ENCODE assay signal across 22 cellular contexts in genomic region chr3:188229177-188229576, GRCh38.
DNase-seq lines count a peak whose midpoint lies in the region; ATAC-seq and TF ChIP-seq lines count a peak whose summit lies in the region.
"Had no signal": no experiment of that assay in that cellular context is flagged by ENCODE, and none has a peak within 500 bp of the region (broad histone marks: within the 10 kb centered on the region; RNA-seq: fewer than 3 reads in every experiment).

No MANE protein-coding gene starts in this region.

- no peak for TF ChIP-seq POLR2A in esophagus squamous epithelium (IDR thresholded peaks at IDR 0.05)

- H3K27me3 ChIP-seq in right atrium auricular region (no peaks in the 10 kb centered on the region), esophagus squamous epithelium (no peaks in the 10 kb centered on the region), psoas muscle (ENCODE audit: insufficient read depth in 3 of 3, low read length in 2 of 3) (no peaks in the 10 kb centered on the region)

- H3K36me3 ChIP-seq in right atrium auricular region, result peaks cover 21% of the 10 kb centered on the region
- peaks cover 0 to 43% (median 0%) of the 10 kb centered on the region in 3 donors for H3K36me3 ChIP-seq in esophagus squamous epithelium
- peaks cover 0 to 5% of the 10 kb centered on the region in 2 donors for H3K36me3 ChIP-seq in psoas muscle (ENCODE audit: insufficient read depth in 1 of 2, low read depth in 1 of 2)
- H3K36me3 ChIP-seq: lower lobe of right lung had no signal

- no peak overlapping the region for H3K4me3 ChIP-seq in right atrium auricular region
- peak overlapping the region in 1 of 4 donors; percentile 0 for H3K4me3 ChIP-seq in esophagus squamous epithelium
- H3K4me3 ChIP-seq in psoas muscle, result no peak overlapping the region
- H3K4me3 ChIP-seq: lower lobe of right lung had no signal

- intact Hi-C loops in cardiac septum (cut with DNase I) (no loop called here), esophagus squamous epithelium (cut with DNase I) (no loop called here), psoas muscle (cut with DNase I) (no loop called here)

- 70 to 73% methylated on average over 7 of the region's 7 CpGs for WGBS in esophagus squamous epithelium, 2 donors
- 64 to 71% (median 69%) methylated on average over 7 of the region's 7 CpGs for WGBS in psoas muscle, 3 donors

- peak overlapping the region; percentile 33 to 85 for H3K27ac ChIP-seq in right atrium auricular region
- H3K27ac ChIP-seq in esophagus squamous epithelium, result peak overlapping the region; percentile 17 to 72 (median 66)
- H3K27ac ChIP-seq in psoas muscle, result peak overlapping the region; percentile 85
- H3K27ac ChIP-seq: lower lobe of right lung had no signal

- TF ChIP-seq CTCF in right atrium auricular region (IDR thresholded peaks at IDR 0.05) (no peak), esophagus squamous epithelium (IDR thresholded peaks at IDR 0.05) (no peak), psoas muscle (IDR thresholded peaks at IDR 0.05) (no peak)

- DNase-seq in right atrium auricular region (ENCODE audit: low spot score) (no peak), cardiac septum (ENCODE audit: low spot score) (no peak), esophagus squamous epithelium (lab: John Stamatoyannopoulos, UW) (no peak), psoas muscle (no peak), DMS114 treated with DMSO at 0.1 percent for 48 hours (lab: John Stamatoyannopoulos, UW; ENCODE audit: unreplicated experiment) (no peak), NCI-H128 (lab: John Stamatoyannopoulos, UW; ENCODE audit: unreplicated experiment) (no peak), activated gamma-delta T cell (lab: John Stamatoyannopoulos, UW) (no peak)
- DNase-seq: 8988T; activated CD4-positive, alpha-beta T cell treated with anti-CD3 and anti-CD28 coated beads for 1 hour; activated CD8-positive, alpha-beta memory T cell treated with anti-CD3 and anti-CD28 coated beads for 24 hours; activated naive CD4-positive, alpha-beta T cell treated with anti-CD3 and anti-CD28 coated beads, Interleukin-2, amount 10 ng/mL, durations not matched to agents 7 days and 5 days; activated T-cell treated with anti-CD3 and anti-CD28 coated beads, Interleukin-2, amount 50 U/mL, for 48 hours; HCEC 1CT; lower lobe of right lung; NCI-H1436 treated with DMSO at 0.1 percent for 48 hours; NCI-H748 treated with DMSO at 0.1 percent for 48 hours; OCI-M1; SHP77; stimulated activated naive B cell treated with anti-CD40 and anti-IgM and Interleukin-4, amounts not matched to agents 10 μg/mL and 1 μg/mL and 100 μg/mL, for 72 hours; trophoblast cell had no signal

- no peaks in the 10 kb centered on the region for H3K9me3 ChIP-seq in right atrium auricular region
- no peaks in the 10 kb centered on the region for H3K9me3 ChIP-seq in esophagus squamous epithelium
- no peaks in the 10 kb centered on the region for H3K9me3 ChIP-seq in psoas muscle
- H3K9me3 ChIP-seq: lower lobe of right lung had no signal

- ATAC-seq in psoas muscle (no peak), HG02763 (IDR thresholded peaks at IDR 0.05; ENCODE audit: unreplicated experiment) (no peak)
- ATAC-seq: lower lobe of right lung; sciatic nerve; stimulated activated naive B cell treated with anti-CD40 and anti-IgM and Interleukin-4, amounts not matched to agents 10 μg/mL and 1 μg/mL and 100 μg/mL, for 72 hours had no signal

- H3K4me1 ChIP-seq in right atrium auricular region, result peaks cover 0 to 60% of the 10 kb centered on the region in 2 donors
- peaks cover 0 to 53% (median 0%) of the 10 kb centered on the region in 3 donors for H3K4me1 ChIP-seq in esophagus squamous epithelium
- peaks cover 52% of the 10 kb centered on the region for H3K4me1 ChIP-seq in psoas muscle
